9 cellular contexts compared by ENCODE assay signal in genomic region chr1:19441048-19441447, GRCh38. TPM values are rescaled to one million over a fixed set of nuclear protein-coding genes. Genes with fewer than 3 reads are reported as not detected.
DNase-seq lines count a peak whose midpoint lies in the region; ATAC-seq and TF ChIP-seq lines count a peak whose summit lies in the region.
"Had no signal": no experiment of that assay in that cellular context is flagged by ENCODE, and none has a peak within 500 bp of the region (broad histone marks: within the 10 kb centered on the region; RNA-seq: fewer than 3 reads in every experiment).

No MANE protein-coding gene starts in this region.

- no peak overlapping the region for H3K14ac ChIP-seq in H9 (ENCODE audit: insufficient read depth, low read length)

- WGBS in H9 (ENCODE audit: extremely low coverage, insufficient read length, low lambda C conversion rate), result no CpG with 5 or more reads among the region's 6 CpGs

- H3K23me2 ChIP-seq in H9 (ENCODE audit: insufficient read length, low read depth, low read length, poor library complexity, severe bottlenecking), result no peaks in the 10 kb centered on the region

- peaks cover 25% of the 10 kb centered on the region for H3K36me3 ChIP-seq in neutrophil

- H2BK20ac ChIP-seq in H9 (ENCODE audit: low read depth, low read length, poor library complexity, severe bottlenecking), result no peak overlapping the region

- H3K36me3 Mint-ChIP-seq in CD4-positive, alpha-beta T cell (ENCODE audit: low read depth), result peaks cover 54% of the 10 kb centered on the region
- peaks cover 0 to 10% (median 10%) of the 10 kb centered on the region in 3 experiments; a peak in 4 of 7 replicates for H3K36me3 Mint-ChIP-seq in H9 (ENCODE audit: insufficient read depth in 1 of 3, low read depth in 3 of 3)

- H3K56ac ChIP-seq in H9 (ENCODE audit: insufficient read length, low read depth, low read length), result no peak overlapping the region

- no peaks in the 10 kb centered on the region for H3K9me3 ChIP-seq in CD4-positive, alpha-beta T cell (ENCODE audit: control insufficient read depth, low read length)
- H3K9me3 ChIP-seq in H9 (ENCODE audit: control insufficient read depth, low read depth, low read length) (no peaks in the 10 kb centered on the region), neutrophil (no peaks in the 10 kb centered on the region)

- H3K27ac ChIP-seq in CD4-positive, alpha-beta T cell (ENCODE audit: low read depth, low read length), result no peak overlapping the region
- H3K27ac ChIP-seq in H9 (ENCODE audit: insufficient read length, low read depth, low read length) (no peak overlapping the region), neutrophil (peak overlapping the region; percentile 8)

- H3K9ac ChIP-seq in H9 (ENCODE audit: extremely low read depth, insufficient read length, low read length), result no peak overlapping the region

- no peak overlapping the region for H2AFZ ChIP-seq in H9 (ENCODE audit: low read length)

- no peak overlapping the region for H3K4me3 ChIP-seq in neutrophil (ENCODE audit: low read depth in 1 of 2, low read length in 1 of 2)
- H3K4me3 ChIP-seq: lung had no signal

- no peak overlapping the region for H4K8ac ChIP-seq in H9 (replicated peaks; ENCODE audit: insufficient read length, low read depth, low read length)

- H3K23ac ChIP-seq in H9 (ENCODE audit: insufficient read length, low read depth, low read length), result no peak overlapping the region

- no peak overlapping the region for H3T11ph ChIP-seq in H9 (ENCODE audit: low read length)

- DNase-seq in CD4-positive, alpha-beta T cell, result no peak
- DNase-seq in H9, result no peak
- DNase-seq in cerebellum (ENCODE audit: low spot score), result peak; percentile 38
- no peak for DNase-seq in kidney glomerular epithelial cell (lab: John Stamatoyannopoulos, UW)
- no peak for DNase-seq in T-helper 9 cell
- DNase-seq in NCI-H2196 (lab: John Stamatoyannopoulos, UW; ENCODE audit: unreplicated experiment), result no peak

- H3K4ac ChIP-seq in H9 (ENCODE audit: low read depth, low read length), result no peak overlapping the region

- H3K4me3 Mint-ChIP-seq in CD4-positive, alpha-beta T cell, result no peak overlapping the region
- H3K4me3 Mint-ChIP-seq in H9, result peak overlapping the region in 1 of 2 experiments; percentile 49; a peak in 1 of 5 replicates

- no peak overlapping the region for H3K4me2 ChIP-seq in H9 (ENCODE audit: insufficient read depth, insufficient read length, low read length)

- POLR2A ChIA-PET in CD4-positive, alpha-beta T cell (lab: Charles Lee), result interaction anchor here (1.3 to 2.9 kb wide), 5 partner anchors 13 to 44 kb away, joined by 4 to 14 read pairs (median 5); partner anchors contain the start of gene CAPZB

- no peak for ATAC-seq in CD4-positive, alpha-beta T cell (ENCODE audit: poor library complexity)
- no peak for ATAC-seq in GM21723 (IDR thresholded peaks at IDR 0.05; ENCODE audit: unreplicated experiment)

- peak overlapping the region; percentile 40 for H3K27ac Mint-ChIP-seq in CD4-positive, alpha-beta T cell
- H3K27ac Mint-ChIP-seq in H9, result peak overlapping the region in 2 of 3 experiments; percentile 65 to 76; a peak in 2 of 7 replicates

- peaks cover 42% of the 10 kb centered on the region; the same call in 1 of the 2 replicates for H3K79me2 ChIP-seq in H9 (ENCODE audit: insufficient read depth, low read length)

- H4K20me1 ChIP-seq in H9 (ENCODE audit: control insufficient read depth, insufficient read depth, insufficient read length), result peaks cover 2% of the 10 kb centered on the region

- no peak overlapping the region for H2BK5ac ChIP-seq in H9 (ENCODE audit: insufficient read length, low read length)

- H2BK15ac ChIP-seq in H9 (ENCODE audit: low read depth, low read length), result no peak overlapping the region

- H3K27me3 ChIP-seq in CD4-positive, alpha-beta T cell (ENCODE audit: control insufficient read depth, insufficient read depth, low read length), result no peaks in the 10 kb centered on the region
- H3K27me3 ChIP-seq in H9 (ENCODE audit: insufficient read depth, low read length) (no peaks in the 10 kb centered on the region), neutrophil (no peaks in the 10 kb centered on the region)

- no peaks in the 10 kb centered on the region for H3K27me3 Mint-ChIP-seq in CD4-positive, alpha-beta T cell
- no peaks in the 10 kb centered on the region for H3K27me3 Mint-ChIP-seq in H9 (ENCODE audit: low read depth)

- H3K9me3 Mint-ChIP-seq in CD4-positive, alpha-beta T cell, result no peaks in the 10 kb centered on the region
- no peaks in the 10 kb centered on the region for H3K9me3 Mint-ChIP-seq in H9

- H3K4me1 Mint-ChIP-seq in CD4-positive, alpha-beta T cell (ENCODE audit: low read depth), result peaks cover 94% of the 10 kb centered on the region
- H3K4me1 Mint-ChIP-seq in H9, result peaks cover 38 to 40% of the 10 kb centered on the region in 2 experiments

- H2BK120ac ChIP-seq in H9 (ENCODE audit: low read depth, low read length, poor library complexity, severe bottlenecking), result no peak overlapping the region

- H4K5ac ChIP-seq in H9 (ENCODE audit: insufficient read length, low read depth, low read length), result no peak overlapping the region

- TF ChIP-seq CTCF in CD4-positive, alpha-beta T cell (IDR thresholded peaks at IDR 0.05), result no peak
- no peak for TF ChIP-seq CTCF in H9 (conservative IDR thresholded peaks at IDR 0.05)
- TF ChIP-seq CTCF in neutrophil (IDR thresholded peaks at IDR 0.05), result no peak

- CTCF ChIA-PET in CD4-positive, alpha-beta T cell (lab: Charles Lee), result interaction anchor here (1.0 to 1.3 kb wide), 3 partner anchors 141 to 219 kb away, joined by 3 to 5 read pairs (median 3); no protein-coding TSS in a partner anchor

- no peak overlapping the region for H2BK12ac ChIP-seq in H9 (ENCODE audit: insufficient read length, low read depth, low read length)

- intact Hi-C loops in CD4-positive, alpha-beta T cell (cut with DNase I, micrococcal nuclease), result loop anchor here (5.0 kb wide), 2 partner anchors 41 to 211 kb away; no protein-coding TSS in a partner anchor

- H2AK5ac ChIP-seq in H9 (ENCODE audit: insufficient read length, low read length), result no peak overlapping the region

- peaks cover 7% of the 10 kb centered on the region; the same call in 1 of the 2 replicates for H3K4me1 ChIP-seq in H9 (ENCODE audit: insufficient read depth, low read length)
- peaks cover 14 to 15% of the 10 kb centered on the region in 2 experiments for H3K4me1 ChIP-seq in neutrophil (ENCODE audit: control insufficient read depth in 1 of 2, insufficient read depth in 1 of 2, low read depth in 1 of 2, low read length in 1 of 2)

- no peak overlapping the region for H4K91ac ChIP-seq in H9 (ENCODE audit: insufficient read length, low read depth, low read length)

- peaks cover 12% of the 10 kb centered on the region for H3K79me1 ChIP-seq in H9 (ENCODE audit: insufficient read depth, low read depth, low read length, poor library complexity, severe bottlenecking)

- no peak overlapping the region for H3K18ac ChIP-seq in H9 (ENCODE audit: insufficient read length, low read depth, low read length)

RNA-seq across cellular contexts. Expression of gene CAPZB, which starts 44.3 kb away (rescaled TPM):
- total RNA-seq in CD4-positive, alpha-beta T cell, result 100 to 1,000 TPM; 168 to 173 TPM
- total RNA-seq in H9 (2021) (343 and 348 TPM in 2 replicates), cerebellum (45.8 TPM)
